In genomic region chr17:43398724-43399595, GRCh38 we compare ENCODE assay signal across 8 cellular contexts. TPM values are rescaled to one million over a fixed set of nuclear protein-coding genes. Genes with fewer than 3 reads are reported as not detected.
DNase-seq lines count a peak whose midpoint lies in the region; ATAC-seq and TF ChIP-seq lines count a peak whose summit lies in the region.

Gene ARL4D, plus strand, starts transcription at chr17:43398993. Its CDS starts 740 bp downstream, at chr17:43399733.

- H3K36me3 ChIP-seq in smooth muscle cell (ENCODE audit: low read depth) = no peaks in the 10 kb centered on the region

- peaks cover 12% of the 10 kb centered on the region for H3F3A ChIP-seq in smooth muscle cell (ENCODE audit: low read depth)

- H3K9ac ChIP-seq in smooth muscle cell (ENCODE audit: low read depth) = peak within 1 kb of the TSS; percentile 84

- H3K27me3 Mint-ChIP-seq in immature natural killer cell (ENCODE audit: low read depth in 3 of 3) = peaks cover 0 to 4% (median 4%) of the 10 kb centered on the region in 3 donors

- ATAC-seq in GM21619 (IDR thresholded peaks at IDR 0.05; ENCODE audit: unreplicated experiment) = no peak

- H3K4me3 ChIP-seq in AG10803 (ENCODE audit: low read length) (peak within 1 kb of the TSS; percentile 90), cardiac fibroblast (replicated peaks in 1 of 2; ENCODE audit: low read depth in 2 of 2, low read length in 2 of 2) (peak within 1 kb of the TSS; percentile 86 to 88), smooth muscle cell (peak within 1 kb of the TSS; percentile 76)

- H3K79me2 ChIP-seq in smooth muscle cell (ENCODE audit: low read depth) = peaks cover 20% of the 10 kb centered on the region

- peaks cover 8% of the 10 kb centered on the region for H4K20me1 ChIP-seq in smooth muscle cell (ENCODE audit: low read depth)

- no peak for TF ChIP-seq CTCF in AG10803 (conservative IDR thresholded peaks at IDR 0.05; ENCODE audit: low read length)
- TF ChIP-seq CTCF in cardiac fibroblast (IDR thresholded peaks at IDR 0.05; ENCODE audit: low read depth, low read length) = no peak
- no peak for TF ChIP-seq CTCF in smooth muscle cell (IDR thresholded peaks at IDR 0.05; ENCODE audit: borderline replicate concordance, insufficient read depth, poor library complexity, severe bottlenecking)

- H3K27me3 ChIP-seq in smooth muscle cell (ENCODE audit: low read depth) = no peaks in the 10 kb centered on the region

- peak within 1 kb of the TSS; percentile 74 for H2AFZ ChIP-seq in smooth muscle cell (ENCODE audit: low read depth)

- peak; percentile 72 for DNase-seq in AG10803 (ENCODE audit: low read depth)
- peak; percentile 68 for DNase-seq in H4 (ENCODE audit: low spot score)
- DNase-seq in NCI-H2171 treated with DMSO at 0.1 percent for 48 hours (lab: John Stamatoyannopoulos, UW) = peak; percentile 81
- peak; percentile 51 to 64 (median 58) for DNase-seq in activated CD4-positive, CD25-positive, alpha-beta regulatory T cell (lab: John Stamatoyannopoulos, UW)
- peak; percentile 79 to 86 for DNase-seq in cardiac fibroblast (ENCODE audit: low read depth in 2 of 2)
- peak; percentile 81 to 82 (median 82) for DNase-seq in immature natural killer cell
- DNase-seq in smooth muscle cell (lab: John Stamatoyannopoulos, UW; ENCODE audit: unreplicated experiment) = peak; percentile 39

- H3K27ac Mint-ChIP-seq in immature natural killer cell = peak within 1 kb of the TSS; percentile 79 to 94 (median 86)

- H3K4me3 Mint-ChIP-seq in immature natural killer cell = peak within 1 kb of the TSS; percentile 91 to 96 (median 93)

- 3% methylated on average over 49 of the region's 64 CpGs for WGBS in smooth muscle cell (ENCODE audit: low lambda C conversion rate)

- no peaks in the 10 kb centered on the region for H3K9me3 ChIP-seq in smooth muscle cell (replicated peaks; ENCODE audit: low read depth)

- no peaks in the 10 kb centered on the region for H3K9me3 Mint-ChIP-seq in immature natural killer cell

- peak within 1 kb of the TSS; percentile 82 for H3K4me2 ChIP-seq in smooth muscle cell

- H3K4me1 Mint-ChIP-seq in immature natural killer cell = peaks cover 24 to 28% of the 10 kb centered on the region in 2 donors

- H3K4me1 ChIP-seq in smooth muscle cell (ENCODE audit: low read depth) = peaks cover 13% of the 10 kb centered on the region

- peak within 1 kb of the TSS; percentile 38 for H3K27ac ChIP-seq in smooth muscle cell (ENCODE audit: low read depth)

- H3K36me3 Mint-ChIP-seq in immature natural killer cell = no peaks in the 10 kb centered on the region

RNA-seq across cellular contexts. Expression of gene ARL4D, which starts in this region (rescaled TPM):
- total RNA-seq in H4 (2014; rRNA removed; shearing (Covaris generic)) = 6.1 and 8.4 TPM in 2 replicates
- polyA plus RNA-seq in immature natural killer cell (1 to 10 TPM; 4.5 to 10.0 (median 9.9) TPM), smooth muscle cell (25.9 and 27.6 TPM in 2 replicates)
- total RNA-seq in smooth muscle cell = 9.9 and 10.3 TPM in 2 replicates
